In genomic region chr11:90204832-90205646, GRCh38 we compare ENCODE assay signal across 8 cellular contexts. TPM values are rescaled to one million over a fixed set of nuclear protein-coding genes. Genes with fewer than 3 reads are reported as not detected.
DNase-seq lines count a peak whose midpoint lies in the region; ATAC-seq and TF ChIP-seq lines count a peak whose summit lies in the region.

No MANE protein-coding gene starts in this region.

- WGBS in spleen, 5 donors: 25 to 34% (median 31%) methylated on average over 3 of the region's 3 CpGs

- TF ChIP-seq POLR2A in spleen (IDR thresholded peaks at IDR 0.05): no peak

- H3K27me3 Mint-ChIP-seq in CD4-positive, alpha-beta memory T cell: no peaks in the 10 kb centered on the region

- CTCF ChIA-PET in CD4-positive, alpha-beta memory T cell (lab: Charles Lee; ENCODE audit: partially characterized antibody): interaction anchor here (0.7 to 2.1 kb wide), 20 partner anchors 9 to 272 kb away, joined by 3 to 23 read pairs (median 4); partner anchors contain the start of gene CHORDC1

- no peak overlapping the region for H3K4me3 Mint-ChIP-seq in CD4-positive, alpha-beta memory T cell

- peak; percentile 80 for ATAC-seq in GM18502 (IDR thresholded peaks at IDR 0.05; ENCODE audit: poor library complexity, unreplicated experiment)
- ATAC-seq in HG02884 (IDR thresholded peaks at IDR 0.05; ENCODE audit: unreplicated experiment): peak; percentile 78
- no peak for ATAC-seq in Right ventricle myocardium superior (ENCODE audit: poor library complexity)

- intact Hi-C loops in CD4-positive, alpha-beta memory T cell (cut with micrococcal nuclease): loop anchor here (1.0 kb wide), 2 partner anchors 18 to 254 kb away; partner anchors contain the start of gene CHORDC1
- intact Hi-C loops in spleen (cut with DNase I; ENCODE audit: low total_unique reads) (no loop called here), Right ventricle myocardium superior (cut with DNase I) (no loop called here)

- H3K36me3 ChIP-seq in CD4-positive, alpha-beta memory T cell (ENCODE audit: insufficient read depth, low read length): peaks cover 30% of the 10 kb centered on the region
- H3K36me3 ChIP-seq in WERI-Rb-1 (peaks cover 56% of the 10 kb centered on the region), spleen (peaks cover 0 to 99% (median 62%) of the 10 kb centered on the region in 6 donors)

- H3K4me1 Mint-ChIP-seq in CD4-positive, alpha-beta memory T cell: peaks cover 14 to 20% (median 18%) of the 10 kb centered on the region in 4 donors

- DNase-seq in CD4-positive, alpha-beta memory T cell: peak; percentile 33 to 55 (median 41)
- peak; percentile 8 for DNase-seq in NCI-H2029 (lab: John Stamatoyannopoulos, UW)
- no peak for DNase-seq in WERI-Rb-1
- peak; percentile 47 for DNase-seq in glomerular visceral epithelial cell (ENCODE audit: extremely low spot score)
- no peak for DNase-seq in spleen
- DNase-seq in Right ventricle myocardium superior: no peak

- POLR2A ChIA-PET in CD4-positive, alpha-beta memory T cell (lab: Charles Lee; ENCODE audit: partially characterized antibody): interaction anchor here (0.6 to 0.8 kb wide), 2 partner anchors 17 to 704 kb away, joined by 3 to 4 read pairs; no protein-coding TSS in a partner anchor

- peaks cover 11% of the 10 kb centered on the region for H3K4me1 ChIP-seq in CD4-positive, alpha-beta memory T cell (ENCODE audit: insufficient read depth, low read length)
- H3K4me1 ChIP-seq in spleen: peaks cover 0 to 12% (median 0%) of the 10 kb centered on the region in 6 donors

- TF ChIP-seq CTCF in WERI-Rb-1 (IDR thresholded peaks at IDR 0.05; ENCODE audit: low read depth, low read length): peak; percentile 62
- peak in 10 of 11 experiments; percentile 54 to 84 (median 77) for TF ChIP-seq CTCF in spleen (IDR thresholded peaks at IDR 0.05 in 8 of 11, conservative IDR thresholded peaks at IDR 0.05 in 3 of 11)

- H3K27ac Mint-ChIP-seq in CD4-positive, alpha-beta memory T cell: peak overlapping the region; percentile 41 to 87 (median 67)

- no peaks in the 10 kb centered on the region for H3K27me3 ChIP-seq in CD4-positive, alpha-beta memory T cell (ENCODE audit: insufficient read depth, low read length)
- H3K27me3 ChIP-seq in WERI-Rb-1 (ENCODE audit: insufficient read depth, low read depth, severe bottlenecking) (no peaks in the 10 kb centered on the region), spleen (replicated peaks in 1 of 7) (no peaks in the 10 kb centered on the region)

- H3K4me3 ChIP-seq in CD4-positive, alpha-beta memory T cell (ENCODE audit: low read length in 2 of 2): no peak overlapping the region
- H3K4me3 ChIP-seq in WERI-Rb-1 (ENCODE audit: low read depth, low read length) (no peak overlapping the region), spleen (no peak overlapping the region)

- peaks cover 29 to 69% of the 10 kb centered on the region in 2 donors for H3K36me3 Mint-ChIP-seq in CD4-positive, alpha-beta memory T cell

- no peaks in the 10 kb centered on the region for H3K9me3 ChIP-seq in CD4-positive, alpha-beta memory T cell (ENCODE audit: control insufficient read depth in 1 of 2, low read length in 2 of 2)
- H3K9me3 ChIP-seq in WERI-Rb-1 (ENCODE audit: severe bottlenecking): no peaks in the 10 kb centered on the region
- no peaks in the 10 kb centered on the region for H3K9me3 ChIP-seq in spleen

- no peak overlapping the region for H3K27ac ChIP-seq in CD4-positive, alpha-beta memory T cell (ENCODE audit: low read depth, low read length)
- no peak overlapping the region for H3K27ac ChIP-seq in WERI-Rb-1
- no peak overlapping the region for H3K27ac ChIP-seq in spleen

- H3K9me3 Mint-ChIP-seq in CD4-positive, alpha-beta memory T cell: no peaks in the 10 kb centered on the region

RNA-seq across cellular contexts. Expression of gene CHORDC1, which starts 17.8 kb away (rescaled TPM):
- total RNA-seq in CD4-positive, alpha-beta memory T cell: 10 to 100 TPM; 70.2 to 78.4 TPM
- 10 to 100 TPM; 22.2 to 47.7 TPM for polyA plus RNA-seq in CD4-positive, alpha-beta memory T cell
- total RNA-seq in spleen (10 to 100 TPM; 36.3 to 82.6 (median 52.5) TPM), Right ventricle myocardium superior (37.9 TPM)
- 10 to 100 TPM; 21.0 to 31.4 (median 22.1) TPM for polyA plus RNA-seq in spleen

Comparison
In these comparisons a context has a peak if more than half of its experiments do, and no peak if none do; other contexts are left out.
1. DNase-seq: peak in CD4-positive, alpha-beta memory T cell (5 of 5), NCI-H2029 (single experiment) and glomerular visceral epithelial cell (single experiment); none in WERI-Rb-1 (single experiment), spleen (single experiment) and Right ventricle myocardium superior (single experiment).